30 cellular contexts compared by ENCODE assay signal in genomic region chr2:97968228-97968627, GRCh38.
"Had no signal": no experiment of that assay in that cellular context is flagged by ENCODE, and none has a peak within 500 bp of the region (broad histone marks: within the 10 kb centered on the region; RNA-seq: fewer than 3 reads in every experiment).

No MANE protein-coding gene starts in this region.

- H3K36me3 ChIP-seq: ascending aorta, esophagus muscularis mucosa, gastrocnemius medialis had no signal

- H3K4me3 Mint-ChIP-seq: activated CD4-positive, alpha-beta memory T cell treated with anti-CD3 and anti-CD28 coated beads, Interleukin-2, amount 10 ng/mL, durations not matched to agents 7 days and 5 days; activated CD4-positive, alpha-beta T cell treated with anti-CD3 and anti-CD28 coated beads, Interleukin-2, amount 10 ng/mL, durations not matched to agents 7 days and 5 days; activated naive CD4-positive, alpha-beta T cell treated with anti-CD3 and anti-CD28 coated beads, Interleukin-2, amount 10 ng/mL, durations not matched to agents 7 days and 5 days; activated naive CD8-positive, alpha-beta T cell treated with anti-CD3 and anti-CD28 coated beads, Interleukin-2, amount 10 ng/mL, durations not matched to agents 7 days and 5 days; activated T-cell treated with anti-CD3 and anti-CD28 coated beads, Interleukin-2, amount 50 U/mL, for 24 hours; activated T-cell treated with anti-CD3 and anti-CD28 coated beads, Interleukin-2, amount 50 U/mL, for 72 hours; brain; effector memory CD8-positive, alpha-beta T cell; T-helper 17 cell; T-helper 2 cell treated with Interferon-gamma antibody and Interleukin-4, amounts not matched to agents 5 μg/mL and 100 μg/mL, for 36 hours had no signal

- H3K9me3 Mint-ChIP-seq: activated CD4-positive, alpha-beta memory T cell treated with anti-CD3 and anti-CD28 coated beads, Interleukin-2, amount 10 ng/mL, durations not matched to agents 7 days and 5 days; activated T-cell treated with anti-CD3 and anti-CD28 coated beads, Interleukin-2, amount 50 U/mL, for 24 hours; effector memory CD8-positive, alpha-beta T cell had no signal

- H3K27ac Mint-ChIP-seq: activated CD4-positive, alpha-beta memory T cell treated with anti-CD3 and anti-CD28 coated beads, Interleukin-2, amount 10 ng/mL, durations not matched to agents 7 days and 5 days; activated CD4-positive, alpha-beta T cell treated with anti-CD3 and anti-CD28 coated beads, Interleukin-2, amount 10 ng/mL, durations not matched to agents 7 days and 5 days; activated naive CD4-positive, alpha-beta T cell treated with anti-CD3 and anti-CD28 coated beads, Interleukin-2, amount 10 ng/mL, durations not matched to agents 7 days and 5 days; activated naive CD4-positive, alpha-beta T cell treated with anti-CD3 and anti-CD28 coated beads, Interleukin-2, amount 50 U/mL, for 72 hours; activated naive CD8-positive, alpha-beta T cell treated with anti-CD3 and anti-CD28 coated beads, Interleukin-2, amount 10 ng/mL, durations not matched to agents 7 days and 5 days; activated T-cell treated with anti-CD3 and anti-CD28 coated beads, Interleukin-2, amount 50 U/mL, for 24 hours; activated T-cell treated with anti-CD3 and anti-CD28 coated beads, Interleukin-2, amount 50 U/mL, for 72 hours; T-helper 2 cell treated with Interferon-gamma antibody and Interleukin-4, amounts not matched to agents 5 μg/mL and 100 μg/mL, for 36 hours had no signal

- H3K4me3 ChIP-seq: ascending aorta, esophagus muscularis mucosa, gastrocnemius medialis had no signal

- H3K27me3 Mint-ChIP-seq: activated CD4-positive, alpha-beta memory T cell treated with anti-CD3 and anti-CD28 coated beads, Interleukin-2, amount 10 ng/mL, durations not matched to agents 7 days and 5 days; activated CD4-positive, alpha-beta T cell treated with anti-CD3 and anti-CD28 coated beads, Interleukin-2, amount 10 ng/mL, durations not matched to agents 7 days and 5 days; activated naive CD4-positive, alpha-beta T cell treated with anti-CD3 and anti-CD28 coated beads, Interleukin-2, amount 10 ng/mL, durations not matched to agents 7 days and 5 days; activated naive CD8-positive, alpha-beta T cell treated with anti-CD3 and anti-CD28 coated beads, Interleukin-2, amount 10 ng/mL, durations not matched to agents 7 days and 5 days; activated T-cell treated with anti-CD3 and anti-CD28 coated beads, Interleukin-2, amount 50 U/mL, for 24 hours; brain; effector memory CD8-positive, alpha-beta T cell; T-helper 17 cell had no signal

- H3K27ac ChIP-seq: ascending aorta, esophagus muscularis mucosa, foreskin keratinocyte had no signal

- DNase-seq: activated CD4-positive, alpha-beta memory T cell treated with anti-CD3 and anti-CD28 coated beads, Interleukin-2, amount 10 ng/mL, durations not matched to agents 7 days and 5 days; activated CD4-positive, alpha-beta T cell treated with anti-CD3 and anti-CD28 coated beads for 1 hour; activated CD4-positive, alpha-beta T cell treated with anti-CD3 and anti-CD28 coated beads for 4 hours; activated CD4-positive, alpha-beta T cell treated with anti-CD3 and anti-CD28 coated beads, Interleukin-2, amount 10 ng/mL, durations not matched to agents 7 days and 5 days; activated CD4-positive, alpha-beta T cell treated with anti-CD3 and anti-CD28 coated beads, Interleukin-2, amount 50 U/mL, for 4 hours; activated CD8-positive, alpha-beta memory T cell treated with anti-CD3 and anti-CD28 coated beads, Interleukin-2, amount 50 U/mL, for 48 hours; activated gamma-delta T cell; activated naive CD4-positive, alpha-beta T cell; activated naive CD4-positive, alpha-beta T cell treated with anti-CD3 and anti-CD28 coated beads, Interleukin-2, amount 10 ng/mL, durations not matched to agents 7 days and 5 days; activated naive CD8-positive, alpha-beta T cell treated with anti-CD3 and anti-CD28 coated beads, Interleukin-2, amount 10 ng/mL, durations not matched to agents 7 days and 5 days; activated T-cell treated with anti-CD3 and anti-CD28 coated beads for 4 hours; activated T-cell treated with anti-CD3 and anti-CD28 coated beads, Interleukin-2, amount 50 U/mL, for 24 hours; activated T-cell treated with anti-CD3 and anti-CD28 coated beads, Interleukin-2, amount 50 U/mL, for 72 hours; cortex of kidney; dermis blood vessel endothelial cell; effector CD4-positive, alpha-beta T cell; effector memory CD8-positive, alpha-beta T cell; foreskin keratinocyte; gastrocnemius medialis; glutamatergic neuron; T-helper 1 cell; T-helper 17 cell; T1000 had no signal

- H3K9me3 ChIP-seq: ascending aorta, gastrocnemius medialis had no signal

- ATAC-seq: activated naive CD4-positive, alpha-beta T cell treated with anti-CD3 and anti-CD28 coated beads, Interleukin-2, amount 50 U/mL, for 72 hours; activated T-cell treated with anti-CD3 and anti-CD28 coated beads, Interleukin-2, amount 50 U/mL, for 72 hours; effector memory CD8-positive, alpha-beta T cell; foreskin keratinocyte; T-helper 17 cell had no signal

- FAIRE-seq: bronchial epithelial cell, colon had no signal

- H3K27me3 ChIP-seq: ascending aorta, esophagus muscularis mucosa, foreskin keratinocyte, gastrocnemius medialis had no signal
